1 cellular context compared by ENCODE assay signal in the genomic region with DNA sequence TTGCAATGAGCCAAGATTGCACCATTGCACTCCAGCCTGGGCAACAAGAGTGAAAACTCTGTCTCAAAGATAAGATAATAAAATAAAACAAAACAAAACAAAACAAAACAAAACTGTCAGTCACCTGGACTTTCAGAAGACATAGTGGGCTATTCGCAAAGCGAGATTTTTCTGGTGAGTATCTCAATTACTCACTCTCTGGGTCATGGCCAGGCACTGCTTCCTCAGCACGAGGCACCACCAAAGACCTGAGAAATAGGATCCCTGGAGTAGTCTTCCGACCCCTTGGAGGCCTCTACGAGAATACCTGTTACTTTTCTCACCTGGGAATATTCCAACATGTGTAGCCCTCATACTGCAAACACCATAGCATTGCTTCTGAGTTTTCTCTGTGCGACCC.
TF ChIP-seq lines count a peak whose summit lies in the region.

No MANE protein-coding gene starts in this region.

TF ChIP-seq in SK-N-SH, 30 proteins besides CTCF, POLR2A, EP300 and RAD21 (continued from another document):
- TF ChIP-seq, protein P1, sequence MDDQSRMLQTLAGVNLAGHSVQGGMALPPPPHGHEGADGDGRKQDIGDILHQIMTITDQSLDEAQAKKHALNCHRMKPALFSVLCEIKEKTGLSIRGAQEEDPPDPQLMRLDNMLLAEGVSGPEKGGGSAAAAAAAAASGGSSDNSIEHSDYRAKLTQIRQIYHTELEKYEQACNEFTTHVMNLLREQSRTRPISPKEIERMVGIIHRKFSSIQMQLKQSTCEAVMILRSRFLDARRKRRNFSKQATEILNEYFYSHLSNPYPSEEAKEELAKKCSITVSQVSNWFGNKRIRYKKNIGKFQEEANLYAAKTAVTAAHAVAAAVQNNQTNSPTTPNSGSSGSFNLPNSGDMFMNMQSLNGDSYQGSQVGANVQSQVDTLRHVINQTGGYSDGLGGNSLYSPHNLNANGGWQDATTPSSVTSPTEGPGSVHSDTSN (IDR thresholded peaks at IDR 0.05): 0 out of 2 replicates have a peak, but pooled peaks have one; percentile 11
- TF ChIP-seq TCF12 (IDR thresholded peaks at IDR 0.05): peak; percentile 33
